In the genomic region with DNA sequence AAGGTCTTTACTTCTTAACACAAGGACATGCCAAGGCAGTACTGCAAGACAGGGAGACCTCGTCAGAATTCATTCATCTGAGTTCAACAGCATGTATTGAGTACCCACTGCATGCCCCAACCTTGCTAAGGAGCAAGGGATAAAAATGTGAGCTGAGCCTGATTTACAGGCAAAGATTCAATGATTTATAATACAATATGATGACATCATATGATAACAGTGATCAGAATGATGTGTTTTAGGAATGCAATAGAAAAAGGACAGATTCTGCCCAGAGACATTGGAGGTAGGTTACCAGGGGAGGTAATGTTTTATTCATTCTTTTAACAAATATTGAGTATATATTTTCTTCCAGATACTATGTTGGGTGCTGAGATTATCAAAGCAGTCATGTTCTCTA, we compare ENCODE assay signal across 29 cellular contexts.
"Had no signal": no experiment of that assay in that cellular context is flagged by ENCODE, and none has a peak within 500 bp of the region (broad histone marks: within the 10 kb centered on the region; RNA-seq: fewer than 3 reads in every experiment).

No MANE protein-coding gene starts in this region.

- H3K36me3 Mint-ChIP-seq: stimulated activated effector memory CD8-positive, alpha-beta T cell treated with anti-CD3 and anti-CD28 coated beads, Interleukin-12 subunit alpha, Interleukin-12 subunit beta, amount 100 ng/mL, for 72 hours; stimulated activated memory B cell treated with anti-CD40 and anti-IgM and Interleukin-4, amounts not matched to agents 10 μg/mL and 1 μg/mL and 100 μg/mL, for 72 hours; stimulated activated naive B cell treated with anti-CD40 and anti-IgM and Interleukin-4, amounts not matched to agents 10 μg/mL and 1 μg/mL and 100 μg/mL, for 72 hours; type B pancreatic cell had no signal

- H3K4me3 Mint-ChIP-seq: stimulated activated effector memory CD8-positive, alpha-beta T cell treated with anti-CD3 and anti-CD28 coated beads, Interleukin-12 subunit alpha, Interleukin-12 subunit beta, amount 100 ng/mL, for 72 hours; stimulated activated memory B cell treated with anti-CD40 and anti-IgM and Interleukin-4, amounts not matched to agents 10 μg/mL and 1 μg/mL and 100 μg/mL, for 72 hours; stimulated activated naive B cell treated with anti-CD40 and anti-IgM and Interleukin-4, amounts not matched to agents 10 μg/mL and 1 μg/mL and 100 μg/mL, for 72 hours; stimulated activated naive CD8-positive, alpha-beta T cell treated with anti-CD3 and anti-CD28 coated beads, Interleukin-15, amount 100 ng/mL, for 72 hours; stimulated activated naive CD8-positive, alpha-beta T cell treated with anti-CD3 and anti-CD28 coated beads, Interleukin-15, Interleukin-2, amounts not matched to agents 100 ng/mL and 50 ng/mL, for 24 hours; type B pancreatic cell had no signal

- H3K4me1 ChIP-seq: testis, tibial artery, upper lobe of right lung, uterus, vagina had no signal

- H3K4me1 Mint-ChIP-seq: stimulated activated memory B cell treated with anti-CD40 and anti-IgM and Interleukin-4, amounts not matched to agents 10 μg/mL and 1 μg/mL and 100 μg/mL, for 72 hours had no signal

- H3K36me3 ChIP-seq: stomach, suprapubic skin, thoracic aorta, thyroid gland, tibial artery, tibial nerve, transverse colon, upper lobe of left lung, upper lobe of right lung, uterus, vagina had no signal

- H3K27me3 ChIP-seq: stomach, suprapubic skin, testis, thyroid gland, tibial artery, tibial nerve, transverse colon, upper lobe of left lung, upper lobe of right lung, uterus, vagina had no signal

- DNase-seq: stimulated activated CD4-positive, alpha-beta T cell treated with anti-CD3 and anti-CD28 coated beads, Interleukin-2, amount 100 ng/mL, for 48 hours; stimulated activated CD4-positive, alpha-beta T cell treated with anti-CD3 and anti-CD28 coated beads, Interleukin-4, amount 100 ng/mL, for 1 hour; stimulated activated CD4-positive, alpha-beta T cell treated with anti-CD3 and anti-CD28 coated beads, Interleukin-4, amount 100 ng/mL, for 24 hours; stimulated activated CD4-positive, alpha-beta T cell treated with anti-CD3 and anti-CD28 coated beads, Interleukin-4, amount 100 ng/mL, for 4 hours; stimulated activated CD8-positive, alpha-beta memory T cell treated with anti-CD3 and anti-CD28 coated beads, Interleukin-4, amount 100 ng/mL, for 48 hours; stimulated activated naive B cell treated with anti-CD40 and anti-IgM and Interleukin-4, amounts not matched to agents 10 μg/mL and 1 μg/mL and 100 μg/mL, for 72 hours; stimulated activated naive CD4-positive, alpha-beta T cell; stimulated activated naive CD4-positive, alpha-beta T cell treated with Interleukin-2 at 50 U/mL for 16 hours; stimulated activated naive CD8-positive, alpha-beta T cell treated with anti-CD3 and anti-CD28 coated beads, Interleukin-15, amount 100 ng/mL, for 72 hours; stimulated activated naive CD8-positive, alpha-beta T cell treated with anti-CD3 and anti-CD28 coated beads, Interleukin-15, Interleukin-2, amounts not matched to agents 100 U/mL and 50 U/mL, for 24 hours; stomach; substantia nigra; testis; thyroid gland; tibial artery; transverse colon; trophoblast cell; upper lobe of left lung; upper lobe of right lung; uterus had no signal

- H3K27ac ChIP-seq: stomach, suprapubic skin, testis, thoracic aorta, thyroid gland, tibial artery, tibial nerve, transverse colon, upper lobe of left lung, upper lobe of right lung, uterus, vagina had no signal

- ATAC-seq: stimulated activated effector memory CD8-positive, alpha-beta T cell treated with anti-CD3 and anti-CD28 coated beads, Interleukin-12 subunit alpha, Interleukin-12 subunit beta, amount 100 ng/mL, for 72 hours; stimulated activated memory B cell treated with anti-CD40 and anti-IgM and Interleukin-4, amounts not matched to agents 10 μg/mL and 1 μg/mL and 100 μg/mL, for 72 hours; stimulated activated naive B cell treated with anti-CD40 and anti-IgM and Interleukin-4, amounts not matched to agents 10 μg/mL and 1 μg/mL and 100 μg/mL, for 72 hours; stimulated activated naive CD8-positive, alpha-beta T cell treated with anti-CD3 and anti-CD28 coated beads, Interleukin-15, amount 100 ng/mL, for 72 hours; stimulated activated naive CD8-positive, alpha-beta T cell treated with anti-CD3 and anti-CD28 coated beads, Interleukin-15, Interleukin-2, amounts not matched to agents 100 U/mL and 50 U/mL, for 24 hours; upper lobe of right lung had no signal

- H3K9me3 ChIP-seq: stomach, suprapubic skin, testis, thoracic aorta, thyroid gland, tibial artery, tibial nerve, transverse colon, upper lobe of left lung, upper lobe of right lung, uterus, vagina had no signal

- FAIRE-seq: urothelium cell line had no signal

- H3K4me3 ChIP-seq: stomach, suprapubic skin, testis, thoracic aorta, thyroid gland, tibial artery, tibial nerve, transverse colon, upper lobe of left lung, upper lobe of right lung, uterus, vagina had no signal

- H3K9me3 Mint-ChIP-seq: stimulated activated effector memory CD8-positive, alpha-beta T cell treated with anti-CD3 and anti-CD28 coated beads, Interleukin-12 subunit alpha, Interleukin-12 subunit beta, amount 100 ng/mL, for 72 hours; stimulated activated memory B cell treated with anti-CD40 and anti-IgM and Interleukin-4, amounts not matched to agents 10 μg/mL and 1 μg/mL and 100 μg/mL, for 72 hours; stimulated activated naive B cell treated with anti-CD40 and anti-IgM and Interleukin-4, amounts not matched to agents 10 μg/mL and 1 μg/mL and 100 μg/mL, for 72 hours; stimulated activated naive CD8-positive, alpha-beta T cell treated with anti-CD3 and anti-CD28 coated beads, Interleukin-15, amount 100 ng/mL, for 72 hours; stimulated activated naive CD8-positive, alpha-beta T cell treated with anti-CD3 and anti-CD28 coated beads, Interleukin-15, Interleukin-2, amounts not matched to agents 100 ng/mL and 50 ng/mL, for 24 hours had no signal

- H3K27ac Mint-ChIP-seq: stimulated activated effector memory CD8-positive, alpha-beta T cell treated with anti-CD3 and anti-CD28 coated beads, Interleukin-12 subunit alpha, Interleukin-12 subunit beta, amount 100 ng/mL, for 72 hours; stimulated activated memory B cell treated with anti-CD40 and anti-IgM and Interleukin-4, amounts not matched to agents 10 μg/mL and 1 μg/mL and 100 μg/mL, for 72 hours; stimulated activated naive B cell treated with anti-CD40 and anti-IgM and Interleukin-4, amounts not matched to agents 10 μg/mL and 1 μg/mL and 100 μg/mL, for 72 hours; stimulated activated naive CD8-positive, alpha-beta T cell treated with anti-CD3 and anti-CD28 coated beads, Interleukin-15, amount 100 ng/mL, for 72 hours; stimulated activated naive CD8-positive, alpha-beta T cell treated with anti-CD3 and anti-CD28 coated beads, Interleukin-15, Interleukin-2, amounts not matched to agents 100 ng/mL and 50 ng/mL, for 24 hours; type B pancreatic cell had no signal

- H3K27me3 Mint-ChIP-seq: type B pancreatic cell had no signal
